9 cellular contexts compared by ENCODE assay signal in the genomic region with DNA sequence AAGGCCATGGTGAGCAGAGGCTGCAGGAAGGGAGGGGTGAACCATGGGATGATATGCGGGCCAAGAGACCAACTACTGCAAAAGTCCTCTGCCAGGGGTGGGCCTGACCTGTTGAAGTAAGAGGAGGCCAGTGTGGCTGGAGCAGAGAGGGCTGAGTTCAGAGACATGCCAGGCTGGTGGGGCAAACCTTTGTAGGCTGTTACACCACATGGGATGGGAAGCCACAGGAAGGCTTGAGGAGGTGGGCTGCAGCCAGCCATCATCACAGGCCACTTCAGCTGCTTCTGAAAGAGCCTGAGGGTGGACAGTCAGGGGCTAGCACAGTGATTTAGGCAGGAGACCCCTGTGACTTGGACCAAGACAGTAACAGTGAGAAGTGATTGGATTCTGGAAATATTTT. TPM values are rescaled to one million over a fixed set of nuclear protein-coding genes. Genes with fewer than 3 reads are reported as not detected.
"Had no signal": no experiment of that assay in that cellular context is flagged by ENCODE, and none has a peak within 500 bp of the region (broad histone marks: within the 10 kb centered on the region; RNA-seq: fewer than 3 reads in every experiment).

No MANE protein-coding gene starts in this region.

- H3K4me3 Mint-ChIP-seq: GM23338, H9, HFFc6, IgD-negative memory B cell had no signal

- H2AFZ ChIP-seq: GM23338 had no signal

- H3K4me3 ChIP-seq: GM23338 had no signal

- H3K27ac Mint-ChIP-seq: GM23338, HFFc6, IgD-negative memory B cell had no signal

- H3K27ac ChIP-seq: HL-60 had no signal

- DNase-seq: H9, HFFc6, KBM-7 had no signal

- H3K4me2 ChIP-seq: GM23338 had no signal

- H3K36me3 Mint-ChIP-seq: IgD-negative memory B cell had no signal

- H3K9me3 Mint-ChIP-seq: HFFc6, IgD-negative memory B cell had no signal

- ATAC-seq: GM23338, HCT116, HepG2 had no signal

RNA-seq across cellular contexts. Expression of a gene that starts 20.3 kb away (rescaled TPM):
- total RNA-seq: HepG2, HT1080 had no signal
- polyA plus RNA-seq: HepG2, IgD-negative memory B cell had no signal
